22 cellular contexts compared by ENCODE assay signal in genomic region chr15:94858011-94858410, GRCh38.
DNase-seq lines count a peak whose midpoint lies in the region; ATAC-seq, FAIRE-seq and TF ChIP-seq lines count a peak whose summit lies in the region.
"Had no signal": no experiment of that assay in that cellular context is flagged by ENCODE, and none has a peak within 500 bp of the region (broad histone marks: within the 10 kb centered on the region; RNA-seq: fewer than 3 reads in every experiment).

No MANE protein-coding gene starts in this region.

- H2BK120ac ChIP-seq in trophoblast cell (ENCODE audit: insufficient read depth, low read length, poor library complexity) = no peak overlapping the region

- H3K79me1 ChIP-seq in trophoblast cell (ENCODE audit: low read length) = peaks cover 19% of the 10 kb centered on the region

- TF ChIP-seq CTCF in Caco-2 (IDR thresholded peaks at IDR 0.05; ENCODE audit: insufficient read depth in 1 of 2, low read depth in 1 of 2, low read length in 1 of 2, severe bottlenecking in 1 of 2, unreplicated experiment in 1 of 2) (no peak), RWPE1 (conservative IDR thresholded peaks at IDR 0.05; ENCODE audit: low read depth) (no peak), endothelial cell of umbilical vein (IDR thresholded peaks at IDR 0.05; ENCODE audit: extremely low read depth in 1 of 2, insufficient read depth in 1 of 2, low read depth in 1 of 2, low read length in 2 of 2) (no peak)

- no peak for TF ChIP-seq POLR2A in endothelial cell of umbilical vein (IDR thresholded peaks at IDR 0.05; ENCODE audit: low read depth, low read length)

- H3K4me3 Mint-ChIP-seq in Caco-2 (ENCODE audit: unreplicated experiment) = peak overlapping the region; percentile 45
- H3K4me3 Mint-ChIP-seq: CD4-positive, CD25-positive, alpha-beta regulatory T cell had no signal

- ATAC-seq in GM21576 (IDR thresholded peaks at IDR 0.05; ENCODE audit: unreplicated experiment) = no peak
- ATAC-seq: A549, HepG2 had no signal

- no peaks in the 10 kb centered on the region for H3K27me3 ChIP-seq in Caco-2 (replicated peaks; ENCODE audit: control insufficient read depth, insufficient read depth, low read length)
- no peaks in the 10 kb centered on the region for H3K27me3 ChIP-seq in endothelial cell of umbilical vein (ENCODE audit: control insufficient read depth in 2 of 2, insufficient read depth in 2 of 2, low read length in 2 of 2)
- H3K27me3 ChIP-seq in trophoblast cell (ENCODE audit: insufficient read depth, low read length) = no peaks in the 10 kb centered on the region

- no peak overlapping the region for H2BK12ac ChIP-seq in trophoblast cell (ENCODE audit: low read length)

- H3K4me1 ChIP-seq in Caco-2 (peaks cover 6% of the 10 kb centered on the region), endothelial cell of umbilical vein (ENCODE audit: control insufficient read depth, extremely low read depth, insufficient read depth, low read length) (peaks cover 2% of the 10 kb centered on the region), trophoblast cell (ENCODE audit: control insufficient read depth in 1 of 2, insufficient read depth in 2 of 2, low read length in 2 of 2) (peaks cover 2 to 3% of the 10 kb centered on the region in 2 experiments)
- H3K4me1 ChIP-seq: A549, HAP-1 had no signal

- dilution Hi-C loops in endothelial cell of umbilical vein (cut with MboI; ENCODE audit: extremely low pct_ligation_motif_present, low sequenced_read_pairs) = no loop called here

- H4K12ac ChIP-seq in trophoblast cell (ENCODE audit: low read depth, low read length) = no peak overlapping the region

- no peaks in the 10 kb centered on the region for H3K9me3 ChIP-seq in Caco-2
- no peaks in the 10 kb centered on the region for H3K9me3 ChIP-seq in endothelial cell of umbilical vein (replicated peaks; ENCODE audit: control insufficient read depth, insufficient read depth, low read length)
- no peaks in the 10 kb centered on the region for H3K9me3 ChIP-seq in trophoblast cell (ENCODE audit: insufficient read depth, low read depth, low read length)
- H3K9me3 ChIP-seq: HAP-1 had no signal

- no peak overlapping the region for H4K91ac ChIP-seq in trophoblast cell (ENCODE audit: low read depth, low read length)

- H2AK5ac ChIP-seq in trophoblast cell (ENCODE audit: low read length) = no peak overlapping the region

- H2AFZ ChIP-seq in endothelial cell of umbilical vein (ENCODE audit: low read depth, low read length) = peak overlapping the region; percentile 40
- no peak overlapping the region for H2AFZ ChIP-seq in trophoblast cell (ENCODE audit: insufficient read depth, low read length, poor library complexity)

- H3K27ac ChIP-seq in RWPE1 = no peak overlapping the region
- H3K27ac ChIP-seq in endothelial cell of umbilical vein (ENCODE audit: insufficient read depth, low read depth, low read length) = no peak overlapping the region
- peak overlapping the region; percentile 36 for H3K27ac ChIP-seq in trophoblast cell (ENCODE audit: low read depth, low read length)
- H3K27ac ChIP-seq: A549 had no signal

- peaks cover 8% of the 10 kb centered on the region for H3K36me3 Mint-ChIP-seq in Caco-2 (ENCODE audit: insufficient read depth, unreplicated experiment)
- H3K36me3 Mint-ChIP-seq: CD4-positive, CD25-positive, alpha-beta regulatory T cell had no signal

- intact Hi-C loops in Caco-2 (cut with micrococcal nuclease; ENCODE audit: unreplicated experiment) (loop anchor here (1.0 to 2.0 kb wide), 3 partner anchors 14 to 55 kb away; no protein-coding TSS in a partner anchor), endothelial cell of umbilical vein (cut with micrococcal nuclease) (no loop called here)

- no peaks in the 10 kb centered on the region for H3K27me3 Mint-ChIP-seq in Caco-2 (ENCODE audit: insufficient read depth, unreplicated experiment)
- H3K27me3 Mint-ChIP-seq: CD4-positive, CD25-positive, alpha-beta regulatory T cell had no signal

- H3K23ac ChIP-seq in trophoblast cell (ENCODE audit: low read length) = no peak overlapping the region

- H2BK5ac ChIP-seq in trophoblast cell (ENCODE audit: low read depth, low read length, poor library complexity) = no peak overlapping the region

- no peak for FAIRE-seq in endothelial cell of umbilical vein (lab: Jason Lieb, UNC)
- FAIRE-seq: A549, HepG2, RCC 7860 had no signal

- H3K4me3 ChIP-seq in Caco-2 (ENCODE audit: low read depth, low read length) = no peak overlapping the region
- H3K4me3 ChIP-seq in endothelial cell of umbilical vein (replicated peaks in 1 of 3; ENCODE audit: insufficient read depth in 1 of 3, low read depth in 1 of 3, low read length in 3 of 3) = no peak overlapping the region
- no peak overlapping the region for H3K4me3 ChIP-seq in trophoblast cell (ENCODE audit: low read depth, low read length)
- H3K4me3 ChIP-seq: A549, HAP-1 had no signal

- BruUV-seq in Caco-2 (replicated peaks; lab: Mats Ljungman, UMichigan) (TSS peak; percentile 71), endothelial cell of umbilical vein (replicated peaks; lab: Mats Ljungman, UMichigan) (no TSS peak)

- POLR2A ChIA-PET in Caco-2 (lab: Charles Lee) (interaction anchor here (1.3 kb wide), 1 partner anchor 13 kb away, joined by 4 read pairs; no protein-coding TSS in a partner anchor), RWPE1 (lab: Yijun Ruan, JAX; ENCODE audit: low non-redundant PET) (no interaction called here), endothelial cell of umbilical vein (lab: Charles Lee) (no interaction called here)

- no peak overlapping the region for H3K4me2 ChIP-seq in endothelial cell of umbilical vein (ENCODE audit: insufficient read depth, low read length)
- H3K4me2 ChIP-seq in trophoblast cell (ENCODE audit: low read length) = no peak overlapping the region
- H3K4me2 ChIP-seq: A549 had no signal

- no peaks in the 10 kb centered on the region for H4K20me1 ChIP-seq in endothelial cell of umbilical vein (replicated peaks; ENCODE audit: control insufficient read depth, extremely low read depth, insufficient read depth, low read length)

- H3K79me2 ChIP-seq in endothelial cell of umbilical vein (ENCODE audit: control insufficient read depth, insufficient read depth, low read length) (no peaks in the 10 kb centered on the region), trophoblast cell (ENCODE audit: control insufficient read depth, insufficient read depth, low read length, poor library complexity) (peaks cover 2% of the 10 kb centered on the region)

- DNase-seq in Caco-2 (peak in 1 of 2 experiments; percentile 19), RWPE1 (ENCODE audit: low spot score) (peak; percentile 8), endothelial cell of umbilical vein (ENCODE audit: low read depth, low spot score) (no peak), trophoblast cell (peak in 1 of 2 donors; percentile 2), mesenteric fat pad (ENCODE audit: low spot score) (no peak), epidermal melanocyte (ENCODE audit: insufficient read length, low spot score) (no peak), DMS 273 treated with DMSO at 0.1 percent for 48 hours (lab: John Stamatoyannopoulos, UW) (no peak)
- DNase-seq: CD4-positive, CD25-positive, alpha-beta regulatory T cell; DMS79 treated with DMSO at 0.1 percent for 48 hours; KG1; NCI-H1105 treated with DMSO at 0.1 percent for 48 hours; NCI-H2029 treated with DMSO at 0.1 percent for 48 hours; NCI-H2171; NCI-H345; NCI-H524 treated with DMSO at 0.1 percent for 48 hours; NCI-H82; Right ventricle myocardium superior had no signal

- H3K9ac ChIP-seq in endothelial cell of umbilical vein (replicated peaks; ENCODE audit: extremely low read depth, insufficient read depth, low read length) = no peak overlapping the region
- no peak overlapping the region for H3K9ac ChIP-seq in trophoblast cell (ENCODE audit: low read length)

- no peak overlapping the region for H3K14ac ChIP-seq in trophoblast cell (ENCODE audit: low read length)

- H3K9me3 Mint-ChIP-seq in Caco-2 (ENCODE audit: unreplicated experiment) = peaks cover 12% of the 10 kb centered on the region

- peaks cover 30% of the 10 kb centered on the region for H3K4me1 Mint-ChIP-seq in Caco-2 (ENCODE audit: low read depth, unreplicated experiment)
- H3K4me1 Mint-ChIP-seq: CD4-positive, CD25-positive, alpha-beta regulatory T cell had no signal

- H3K27ac Mint-ChIP-seq in Caco-2 (ENCODE audit: unreplicated experiment) = peak overlapping the region; percentile 65
- H3K27ac Mint-ChIP-seq: CD4-positive, CD25-positive, alpha-beta regulatory T cell had no signal

- no peak overlapping the region for H4K8ac ChIP-seq in trophoblast cell (ENCODE audit: low read depth, low read length)

- CTCF ChIA-PET in Caco-2 (lab: Charles Lee) = no interaction called here
- CTCF ChIA-PET in RWPE1 (lab: Yijun Ruan, JAX) = no interaction called here
- CTCF ChIA-PET in endothelial cell of umbilical vein (lab: Charles Lee) = no interaction called here

- H3K18ac ChIP-seq in trophoblast cell (ENCODE audit: low read length) = no peak overlapping the region

- no peak overlapping the region for H3K4ac ChIP-seq in trophoblast cell (ENCODE audit: low read depth, low read length)

- no CpG with 5 or more reads among the region's 5 CpGs for WGBS in trophoblast cell (ENCODE audit: extremely low coverage, insufficient coverage, insufficient read length)

- no peaks in the 10 kb centered on the region for H3K9me1 ChIP-seq in endothelial cell of umbilical vein (replicated peaks; ENCODE audit: control insufficient read depth, extremely low read depth, insufficient read depth, low read length)

- no peaks in the 10 kb centered on the region for H3K36me3 ChIP-seq in Caco-2 (ENCODE audit: control insufficient read depth, insufficient read depth, low read length)
- H3K36me3 ChIP-seq in endothelial cell of umbilical vein (ENCODE audit: control insufficient read depth in 2 of 2, extremely low read depth in 1 of 2, insufficient read depth in 2 of 2, low read length in 2 of 2) = no peaks in the 10 kb centered on the region
- H3K36me3 ChIP-seq in trophoblast cell (ENCODE audit: control insufficient read depth in 1 of 2, insufficient read depth in 2 of 2, low read length in 2 of 2) = no peaks in the 10 kb centered on the region
- H3K36me3 ChIP-seq: HAP-1 had no signal

TF ChIP-seq in endothelial cell of umbilical vein, 7 proteins besides CTCF, POLR2A, EP300 and RAD21:
- no peak for TF ChIP-seq FOS (IDR thresholded peaks at IDR 0.05; ENCODE audit: borderline replicate concordance, insufficient read depth, low read length)
- no peak for TF ChIP-seq JUN (IDR thresholded peaks at IDR 0.05; ENCODE audit: borderline replicate concordance, insufficient read depth, insufficient read length, low read depth)
- no peak for TF ChIP-seq MYC (IDR thresholded peaks at IDR 0.05; ENCODE audit: low read depth, low read length)
- no peak for TF ChIP-seq POLR2AphosphoS5 (IDR thresholded peaks at IDR 0.05; ENCODE audit: insufficient read depth, low read depth, low read length)
- TF ChIP-seq EZH2 (IDR thresholded peaks at IDR 0.05; ENCODE audit: borderline replicate concordance, low read depth, low read length, severe bottlenecking) = no peak
- no peak for TF ChIP-seq GATA2 (IDR thresholded peaks at IDR 0.05; ENCODE audit: insufficient read depth, insufficient read length, low read depth, low read length)
- TF ChIP-seq MAX (IDR thresholded peaks at IDR 0.05; ENCODE audit: insufficient read depth, insufficient read length) = no peak
